10 cellular contexts compared by ENCODE assay signal in genomic region chr9:137217276-137218211, GRCh38. TPM values are rescaled to one million over a fixed set of nuclear protein-coding genes. Genes with fewer than 3 reads are reported as not detected.
A peak's percentile ranks its signal among the peaks of the same experiment; 100 is the strongest.
DNase-seq lines count a peak whose midpoint lies in the region; ATAC-seq and TF ChIP-seq lines count a peak whose summit lies in the region.
"Had no signal": no experiment of that assay in that cellular context is flagged by ENCODE, and none has a peak within 500 bp of the region (broad histone marks: within the 10 kb centered on the region; RNA-seq: fewer than 3 reads in every experiment).

No MANE protein-coding gene starts in this region.

- H3K4me1 ChIP-seq in Caco-2 (peaks cover 25% of the 10 kb centered on the region), parathyroid adenoma (no peaks in the 10 kb centered on the region)

- no peak for ATAC-seq in GM18868 (IDR thresholded peaks at IDR 0.05; ENCODE audit: unreplicated experiment)
- no peak for ATAC-seq in HG02840 (IDR thresholded peaks at IDR 0.05; ENCODE audit: low FRiP score, unreplicated experiment)

- POLR2A ChIA-PET in Caco-2 (lab: Charles Lee), result interaction anchor here (0.6 to 0.8 kb wide), 2 partner anchors 12 to 23 kb away, joined by 3 read pairs; partner anchors contain the start of genes NDOR1, TMEM203 and TUBB4B

- H3K27me3 Mint-ChIP-seq in Caco-2 (ENCODE audit: insufficient read depth, unreplicated experiment), result no peaks in the 10 kb centered on the region

- peak overlapping the region; percentile 45 for H3K4me2 ChIP-seq in parathyroid adenoma (ENCODE audit: low read length)

- intact Hi-C loops in Caco-2 (cut with micrococcal nuclease; ENCODE audit: unreplicated experiment), result no loop called here

- TSS peak; percentile 8 for BruUV-seq in Caco-2 (replicated peaks; lab: Mats Ljungman, UMichigan)

- no peaks in the 10 kb centered on the region for H3K9me3 Mint-ChIP-seq in Caco-2 (ENCODE audit: unreplicated experiment)

- peak overlapping the region; percentile 66 for H3K4me3 Mint-ChIP-seq in Caco-2 (ENCODE audit: unreplicated experiment)

- CTCF ChIA-PET in Caco-2 (lab: Charles Lee), result no interaction called here

- no peak overlapping the region for H3K9ac ChIP-seq in parathyroid adenoma

- H3K9me3 ChIP-seq in Caco-2, result no peaks in the 10 kb centered on the region
- H3K9me3 ChIP-seq in parathyroid adenoma (ENCODE audit: control insufficient read depth, low read length), result no peaks in the 10 kb centered on the region
- H3K9me3 ChIP-seq: esophagus muscularis mucosa had no signal

- H3K79me2 ChIP-seq in parathyroid adenoma, result no peaks in the 10 kb centered on the region

- DNase-seq in Caco-2, result peak; percentile 83 to 88
- peak; percentile 77 for DNase-seq in NCI-H69 (lab: John Stamatoyannopoulos, UW)
- DNase-seq in fibroblast of the aortic adventitia (ENCODE audit: low read depth), result peak; percentile 24
- DNase-seq in cerebellar nuclear complex (lab: John Stamatoyannopoulos, UW), result no peak
- DNase-seq in GM19240 (ENCODE audit: insufficient read length, low spot score), result no peak
- DNase-seq: stimulated activated CD4-positive, alpha-beta T cell treated with anti-CD3 and anti-CD28 coated beads, Interleukin-4, amount 100 ng/mL, for 1 hour had no signal

- H3K27me3 ChIP-seq in Caco-2 (replicated peaks; ENCODE audit: control insufficient read depth, insufficient read depth, low read length) (no peaks in the 10 kb centered on the region), parathyroid adenoma (ENCODE audit: control insufficient read depth, insufficient read depth, low read length) (no peaks in the 10 kb centered on the region)
- H3K27me3 ChIP-seq: esophagus muscularis mucosa had no signal

- H3K4me1 Mint-ChIP-seq in Caco-2 (ENCODE audit: low read depth, unreplicated experiment), result peaks cover 6% of the 10 kb centered on the region

- H3K36me3 ChIP-seq in Caco-2 (ENCODE audit: control insufficient read depth, insufficient read depth, low read length), result no peaks in the 10 kb centered on the region
- no peaks in the 10 kb centered on the region for H3K36me3 ChIP-seq in parathyroid adenoma (ENCODE audit: control insufficient read depth, insufficient read depth, low read length)

- no peak overlapping the region for H2AFZ ChIP-seq in parathyroid adenoma

- H3K4me3 ChIP-seq in Caco-2 (ENCODE audit: low read depth, low read length) (peak overlapping the region; percentile 23), fibroblast of the aortic adventitia (ENCODE audit: low read depth, low read length) (peak overlapping the region; percentile 28), parathyroid adenoma (ENCODE audit: low read depth, low read length) (peak overlapping the region; percentile 19)

- H3K27ac ChIP-seq in parathyroid adenoma, result no peak overlapping the region
- H3K27ac ChIP-seq: esophagus muscularis mucosa had no signal

- peaks cover 27% of the 10 kb centered on the region for H3K36me3 Mint-ChIP-seq in Caco-2 (ENCODE audit: insufficient read depth, unreplicated experiment)

- peak overlapping the region; percentile 71 for H3K27ac Mint-ChIP-seq in Caco-2 (ENCODE audit: unreplicated experiment)

- TF ChIP-seq CTCF in Caco-2 (IDR thresholded peaks at IDR 0.05; ENCODE audit: insufficient read depth in 1 of 2, low read depth in 1 of 2, low read length in 1 of 2, severe bottlenecking in 1 of 2, unreplicated experiment in 1 of 2) (no peak), fibroblast of the aortic adventitia (IDR thresholded peaks at IDR 0.05; ENCODE audit: insufficient read depth, low read length) (no peak), parathyroid adenoma (IDR thresholded peaks at IDR 0.05) (no peak)

RNA-seq across cellular contexts. Expression of gene RNF208, which starts 4.5 kb away (rescaled TPM):
- total RNA-seq in Caco-2 (2022), result 6.3 and 6.5 TPM in 2 replicates
- total RNA-seq in fibroblast of the aortic adventitia (ENCODE audit: low replicate concordance), result 0.45 TPM in 1 of 2 replicates, not detected in the other

RNA-seq across cellular contexts. Expression of gene CYSRT1, which starts 7.4 kb away (rescaled TPM):
- total RNA-seq in Caco-2 (2022) (1.7 and 1.8 TPM in 2 replicates), fibroblast of the aortic adventitia (ENCODE audit: low replicate concordance) (0.36 and 0.49 TPM in 2 replicates)

RNA-seq across cellular contexts. Expression of gene RNF224, which starts 9.8 kb away (rescaled TPM):
- total RNA-seq in Caco-2 (2022), result 0.27 TPM in 1 of 2 replicates, not detected in the other
- 0.09 TPM in 1 of 2 replicates, not detected in the other for total RNA-seq in fibroblast of the aortic adventitia (ENCODE audit: low replicate concordance)
- total RNA-seq: esophagus muscularis mucosa had no signal

RNA-seq across cellular contexts. Expression of gene NDOR1, which starts 12.0 kb away (rescaled TPM):
- total RNA-seq in Caco-2 (2022) (29.0 and 31.8 TPM in 2 replicates), fibroblast of the aortic adventitia (ENCODE audit: low replicate concordance) (8.5 and 8.6 TPM in 2 replicates)

RNA-seq across cellular contexts. Expression of gene TMEM203, which starts 12.1 kb away (rescaled TPM):
- total RNA-seq in Caco-2 (2022), result 36.9 and 38.4 TPM in 2 replicates
- total RNA-seq in fibroblast of the aortic adventitia (ENCODE audit: low replicate concordance), result 32.3 and 34.7 TPM in 2 replicates

Comparison
In these comparisons a context has a peak if more than half of its experiments do, and no peak if none do; other contexts are left out.
1. DNase-seq: peak in Caco-2 (2 of 2), NCI-H69 (single experiment) and fibroblast of the aortic adventitia (single experiment); none in cerebellar nuclear complex (0 of 2) and GM19240 (single experiment).
2. Peak in every context shown above with its lines, with median percentiles within 50 percentile points of each other: H3K4me3 ChIP-seq.